ENCODE assay signal across 8 cellular contexts in genomic region chr11:6474806-6475500, GRCh38. TPM values are rescaled to one million over a fixed set of nuclear protein-coding genes. Genes with fewer than 3 reads are reported as not detected.
DNase-seq lines count a peak whose midpoint lies in the region; ATAC-seq, FAIRE-seq and TF ChIP-seq lines count a peak whose summit lies in the region.
"Had no signal": no experiment of that assay in that cellular context is flagged by ENCODE, and none has a peak within 500 bp of the region (broad histone marks: within the 10 kb centered on the region; RNA-seq: fewer than 3 reads in every experiment).

No MANE protein-coding gene starts in this region.

- H3K27me3 ChIP-seq in HCT116 (ENCODE audit: insufficient read depth, low read length) (no peaks in the 10 kb centered on the region), SK-N-SH (ENCODE audit: insufficient read depth) (no peaks in the 10 kb centered on the region), fibroblast of lung (ENCODE audit: control insufficient read depth, insufficient read depth, low read length) (no peaks in the 10 kb centered on the region), sigmoid colon (no peaks in the 10 kb centered on the region)

- intact Hi-C loops in HCT116 (cut with micrococcal nuclease) (no loop called here), sigmoid colon (cut with DNase I) (loop anchor here (5.0 to 10.0 kb wide), 3 partner anchors 58 to 790 kb away; partner anchors contain the start of genes APBB1, FHIP1B, TRIM22 and TRIM5)

- peaks cover 22% of the 10 kb centered on the region for H3F3A ChIP-seq in SK-N-SH (replicated peaks; ENCODE audit: insufficient read depth)

- TF ChIP-seq CTCF in HCT116 (IDR thresholded peaks at IDR 0.05 in 2 of 3, conservative IDR thresholded peaks at IDR 0.05 in 1 of 3; ENCODE audit: borderline replicate concordance in 1 of 3, insufficient read depth in 1 of 3, low read depth in 2 of 3, low read length in 2 of 3) (no peak), SK-N-SH (IDR thresholded peaks at IDR 0.05) (no peak), fibroblast of lung (conservative IDR thresholded peaks at IDR 0.05 in 1 of 2, IDR thresholded peaks at IDR 0.05 in 1 of 2; ENCODE audit: low read depth in 1 of 2, low read length in 2 of 2) (no peak), sigmoid colon (IDR thresholded peaks at IDR 0.05) (no peak)

- H3K4me3 ChIP-seq in HCT116 (replicated peaks in 1 of 2; ENCODE audit: low read depth in 1 of 2, low read length in 2 of 2): no peak overlapping the region; a peak in 1 of 4 replicates
- H3K4me3 ChIP-seq in SK-N-SH (ENCODE audit: low read depth in 2 of 2, low read length in 1 of 2): peak overlapping the region in 1 of 2 experiments; percentile 78; a peak in 2 of 4 replicates
- peak overlapping the region in 3 of 4 experiments; percentile 48 to 68 (median 67) for H3K4me3 ChIP-seq in fibroblast of lung (replicated peaks in 1 of 4; ENCODE audit: control extremely low read depth in 1 of 4, insufficient read depth in 1 of 4, low read depth in 3 of 4, low read length in 4 of 4)
- H3K4me3 ChIP-seq in sigmoid colon: no peak overlapping the region

- no peaks in the 10 kb centered on the region for H3K9me3 ChIP-seq in HCT116 (ENCODE audit: control insufficient read depth in 1 of 2, insufficient read depth in 1 of 2, low read depth in 1 of 2, low read length in 2 of 2)
- no peaks in the 10 kb centered on the region for H3K9me3 ChIP-seq in SK-N-SH
- H3K9me3 ChIP-seq in fibroblast of lung (ENCODE audit: control insufficient read depth, insufficient read depth, low read depth, low read length): no peaks in the 10 kb centered on the region
- H3K9me3 ChIP-seq in sigmoid colon: no peaks in the 10 kb centered on the region

- H3K4me3 Mint-ChIP-seq in stimulated activated naive B cell treated with anti-CD40 and anti-IgM and Interleukin-4, amounts not matched to agents 10 μg/mL and 1 μg/mL and 100 μg/mL, for 72 hours: no peak overlapping the region

- no peaks in the 10 kb centered on the region for H3K9me2 ChIP-seq in HCT116 (ENCODE audit: insufficient read depth)
- H3K9me2 ChIP-seq in SK-N-SH: no peaks in the 10 kb centered on the region

- no TSS peak for BruUV-seq in HCT116 (replicated peaks; lab: Mats Ljungman, UMichigan)

- peaks cover 15 to 25% of the 10 kb centered on the region in 2 donors for H3K36me3 Mint-ChIP-seq in stimulated activated naive B cell treated with anti-CD40 and anti-IgM and Interleukin-4, amounts not matched to agents 10 μg/mL and 1 μg/mL and 100 μg/mL, for 72 hours

- peak overlapping the region; percentile 63 for H3K27ac ChIP-seq in HCT116 (ENCODE audit: low read depth, low read length)
- H3K27ac ChIP-seq in SK-N-SH (ENCODE audit: low read depth in 2 of 2, low read length in 1 of 2): peak overlapping the region; percentile 93 to 96
- H3K27ac ChIP-seq in fibroblast of lung (ENCODE audit: insufficient read depth, low read length): peak overlapping the region; percentile 86
- peak overlapping the region; percentile 88 to 98 (median 96) for H3K27ac ChIP-seq in sigmoid colon

- H3K9ac ChIP-seq in HCT116 (ENCODE audit: low read length) (peak overlapping the region; percentile 63; the same call in 1 of the 2 replicates), SK-N-SH (peak overlapping the region; percentile 91; the same call in 1 of the 2 replicates), fibroblast of lung (ENCODE audit: insufficient read depth, low read length) (no peak overlapping the region)

- no peaks in the 10 kb centered on the region for H3K9me3 Mint-ChIP-seq in stimulated activated naive B cell treated with anti-CD40 and anti-IgM and Interleukin-4, amounts not matched to agents 10 μg/mL and 1 μg/mL and 100 μg/mL, for 72 hours

- TF ChIP-seq RAD21 in HCT116 (IDR thresholded peaks at IDR 0.05; ENCODE audit: low read depth) (no peak), SK-N-SH (IDR thresholded peaks at IDR 0.05; ENCODE audit: low read length) (no peak)

- peaks cover 20 to 25% of the 10 kb centered on the region in 2 donors for H3K4me1 Mint-ChIP-seq in stimulated activated naive B cell treated with anti-CD40 and anti-IgM and Interleukin-4, amounts not matched to agents 10 μg/mL and 1 μg/mL and 100 μg/mL, for 72 hours

- RAD21 ChIA-PET in HCT116 (lab: Charles Lee; ENCODE audit: low non-redundant PET in 1 of 2, low total read pairs in 2 of 2, uncharacterized antibody in 2 of 2, unreplicated experiment in 2 of 2): interaction anchor here (0.6 to 1.2 kb wide), 2 partner anchors 9 to 85 kb away, joined by 3 to 5 read pairs; partner anchors contain the start of gene SMPD1 (in 1 of the 2)

- DNase-seq in HCT116 (ENCODE audit: low read depth, low spot score) (no peak), SK-N-SH (no peak), fibroblast of lung (ENCODE audit: low read depth in 2 of 2) (no peak), sigmoid colon (no peak), GM12892 (ENCODE audit: insufficient read length) (no peak)
- DNase-seq in stimulated activated naive B cell treated with anti-CD40 and anti-IgM and Interleukin-4, amounts not matched to agents 10 μg/mL and 1 μg/mL and 100 μg/mL, for 72 hours: no peak

- H3K36me3 ChIP-seq in HCT116 (ENCODE audit: control insufficient read depth in 1 of 2, insufficient read depth in 2 of 2, low read length in 2 of 2): peaks cover 8 to 34% of the 10 kb centered on the region in 2 experiments; a peak in 2 of 4 replicates
- H3K36me3 ChIP-seq in SK-N-SH (replicated peaks in 1 of 2; ENCODE audit: control insufficient read depth in 1 of 2, insufficient read depth in 2 of 2, low read length in 1 of 2): peaks cover 11 to 33% of the 10 kb centered on the region in 2 experiments
- H3K36me3 ChIP-seq in fibroblast of lung (ENCODE audit: control insufficient read depth, insufficient read depth, low read length): peaks cover 12% of the 10 kb centered on the region
- H3K36me3 ChIP-seq in sigmoid colon: peaks cover 9 to 27% (median 15%) of the 10 kb centered on the region in 4 donors

- H3K4me2 ChIP-seq in HCT116 (ENCODE audit: low read length): peak overlapping the region; percentile 95
- peak overlapping the region; percentile 89 for H3K4me2 ChIP-seq in SK-N-SH
- peak overlapping the region; percentile 90 for H3K4me2 ChIP-seq in fibroblast of lung (ENCODE audit: extremely low read depth, insufficient read depth, low read length)

- H3K4me1 ChIP-seq in HCT116 (ENCODE audit: control insufficient read depth in 1 of 2, insufficient read depth in 2 of 2, low read length in 2 of 2): peaks cover 4 to 27% of the 10 kb centered on the region in 2 experiments; a peak in 3 of 4 replicates
- H3K4me1 ChIP-seq in SK-N-SH (ENCODE audit: control insufficient read depth in 1 of 2, insufficient read depth in 2 of 2, low read depth in 1 of 2, low read length in 1 of 2): peaks cover 8 to 19% of the 10 kb centered on the region in 2 experiments; a peak in 2 of 4 replicates
- H3K4me1 ChIP-seq in fibroblast of lung (ENCODE audit: control insufficient read depth, extremely low read depth, insufficient read depth, low read length): peaks cover 13% of the 10 kb centered on the region
- peaks cover 0 to 42% (median 26%) of the 10 kb centered on the region in 4 donors for H3K4me1 ChIP-seq in sigmoid colon

- H2AFZ ChIP-seq in HCT116 (ENCODE audit: low read depth, low read length, poor library complexity, severe bottlenecking): no peak overlapping the region
- H2AFZ ChIP-seq in SK-N-SH (ENCODE audit: low read depth): 0 out of 2 replicates have a peak overlapping the region, but pooled peaks have one; percentile 92
- H2AFZ ChIP-seq in fibroblast of lung (ENCODE audit: low read length): no peak overlapping the region

- no peak overlapping the region for H3K27ac Mint-ChIP-seq in stimulated activated naive B cell treated with anti-CD40 and anti-IgM and Interleukin-4, amounts not matched to agents 10 μg/mL and 1 μg/mL and 100 μg/mL, for 72 hours

- no peak for TF ChIP-seq POLR2A in HCT116 (IDR thresholded peaks at IDR 0.05; ENCODE audit: borderline replicate concordance, extremely low read depth, insufficient read depth, insufficient read length)
- no peak for TF ChIP-seq POLR2A in sigmoid colon (IDR thresholded peaks at IDR 0.05)
- no peak for TF ChIP-seq POLR2A in GM12892 (IDR thresholded peaks at IDR 0.05; ENCODE audit: low read depth, low read length)

- no peak for ATAC-seq in HCT116
- ATAC-seq in GM21723 (IDR thresholded peaks at IDR 0.05; ENCODE audit: unreplicated experiment): no peak
- ATAC-seq in stimulated activated naive B cell treated with anti-CD40 and anti-IgM and Interleukin-4, amounts not matched to agents 10 μg/mL and 1 μg/mL and 100 μg/mL, for 72 hours (replicated peaks): no peak

- 59% methylated on average over 3 of the region's 3 CpGs for WGBS in SK-N-SH (ENCODE audit: low lambda C conversion rate)
- 55 to 76% methylated on average over 3 of the region's 3 CpGs for WGBS in sigmoid colon, 2 donors

- POLR2A ChIA-PET in HCT116 (lab: Charles Lee) (interaction anchor here (0.8 to 1.2 kb wide), 3 partner anchors 9 to 144 kb away, joined by 3 read pairs; partner anchors contain the start of gene TPP1), SK-N-SH (lab: Yijun Ruan, JAX) (no interaction called here)

- CTCF ChIA-PET in HCT116 (lab: Charles Lee): interaction anchor here (1.1 to 1.8 kb wide), 4 partner anchors 32 to 96 kb away, joined by 3 to 6 read pairs (median 3); no protein-coding TSS in a partner anchor
- CTCF ChIA-PET in SK-N-SH (lab: Yijun Ruan, JAX): interaction anchor here (0.6 to 2.0 kb wide), 6 partner anchors 11 to 96 kb away, joined by 3 to 8 read pairs (median 4); no protein-coding TSS in a partner anchor

- H4K20me1 ChIP-seq in HCT116 (ENCODE audit: insufficient read depth) (no peaks in the 10 kb centered on the region; the same call in 1 of the 2 replicates), SK-N-SH (ENCODE audit: insufficient read depth) (no peaks in the 10 kb centered on the region), fibroblast of lung (ENCODE audit: control insufficient read depth, extremely low read depth, insufficient read depth, low read length) (no peaks in the 10 kb centered on the region)

- H3K27me3 Mint-ChIP-seq in stimulated activated naive B cell treated with anti-CD40 and anti-IgM and Interleukin-4, amounts not matched to agents 10 μg/mL and 1 μg/mL and 100 μg/mL, for 72 hours: no peaks in the 10 kb centered on the region

- TF ChIP-seq EP300 in SK-N-SH (IDR thresholded peaks at IDR 0.05; ENCODE audit: borderline replicate concordance in 1 of 2, low read depth in 1 of 2, low read length in 1 of 2) (no peak), sigmoid colon (IDR thresholded peaks at IDR 0.05) (no peak)

- no peak for FAIRE-seq in GM12892 (lab: Jason Lieb, UNC)

- peaks cover 15% of the 10 kb centered on the region for H3K79me2 ChIP-seq in HCT116 (ENCODE audit: insufficient read depth, low read length)
- H3K79me2 ChIP-seq in SK-N-SH (ENCODE audit: insufficient read depth): peaks cover 44% of the 10 kb centered on the region
- peaks cover 20% of the 10 kb centered on the region for H3K79me2 ChIP-seq in fibroblast of lung (ENCODE audit: control insufficient read depth, insufficient read depth, low read length)

RNA-seq across cellular contexts. Expression of gene TRIM3, which starts 1.2 kb away (rescaled TPM):
- total RNA-seq in HCT116 (2021; ENCODE audit: unreplicated experiment) (13.4 TPM), fibroblast of lung (24.1 and 29.7 TPM in 2 replicates), sigmoid colon (10 to 100 TPM; 19.8 to 27.1 (median 24.4) TPM)
- polyA plus RNA-seq in HCT116 (2012): 11.3 and 12.1 TPM in 2 replicates
- polyA plus RNA-seq in SK-N-SH (2012; rRNA removed) (22.8 and 26.6 TPM in 2 replicates), fibroblast of lung (11.4 and 11.8 TPM in 2 replicates), sigmoid colon (10 to 100 TPM; 14.6 to 19.8 (median 17.1) TPM)
- 6.0 and 10.2 TPM in 2 replicates for polyA plus RNA-seq in SK-N-SH (2012; cell fraction: cytosol; rRNA removed)
- 136 and 151 TPM in 2 replicates for polyA plus RNA-seq in SK-N-SH (2012; cell fraction: nucleus; rRNA removed)
- polyA plus RNA-seq in fibroblast of lung (2012): 11.9 and 14.3 TPM in 2 replicates
- 18.2 and 25.5 TPM in 2 replicates for polyA minus RNA-seq in fibroblast of lung (ENCODE audit: low replicate concordance)
- polyA plus RNA-seq in GM12892 (2012; ENCODE audit: missing spikeins): 5.3 TPM

RNA-seq across cellular contexts. Expression of gene ARFIP2, which starts 6.2 kb away (rescaled TPM):
- total RNA-seq in HCT116 (2021; ENCODE audit: unreplicated experiment) (77.9 TPM), fibroblast of lung (34.9 and 47.6 TPM in 2 replicates), sigmoid colon (10 to 100 TPM; 33.9 to 37.2 (median 35.3) TPM)
- 80.6 and 82.7 TPM in 2 replicates for polyA plus RNA-seq in HCT116 (2012)
- polyA plus RNA-seq in SK-N-SH (2012; rRNA removed) (128 and 162 TPM in 2 replicates), fibroblast of lung (72.4 and 75.5 TPM in 2 replicates), sigmoid colon (10 to 100 TPM; 55.8 to 68.0 (median 60.7) TPM)
- 77.6 and 102 TPM in 2 replicates for polyA plus RNA-seq in SK-N-SH (2012; cell fraction: cytosol; rRNA removed)
- 270 and 389 TPM in 2 replicates for polyA plus RNA-seq in SK-N-SH (2012; cell fraction: nucleus; rRNA removed)
- 55.4 and 57.7 TPM in 2 replicates for polyA plus RNA-seq in fibroblast of lung (2012)
- polyA minus RNA-seq in fibroblast of lung (ENCODE audit: low replicate concordance): 50.1 and 54.9 TPM in 2 replicates
- polyA plus RNA-seq in GM12892 (2012; ENCODE audit: missing spikeins): 35.7 TPM

RNA-seq across cellular contexts. Expression of gene TIMM10B, which starts 6.3 kb away (rescaled TPM):
- total RNA-seq in HCT116 (2021; ENCODE audit: unreplicated experiment) (22.9 TPM), fibroblast of lung (38.5 and 47.4 TPM in 2 replicates), sigmoid colon (10 to 100 TPM; 24.9 to 47.4 (median 44.2) TPM)
- polyA plus RNA-seq in HCT116 (2012): 16.8 and 20.5 TPM in 2 replicates
- polyA plus RNA-seq in SK-N-SH (2012; rRNA removed) (26.2 and 33.1 TPM in 2 replicates), fibroblast of lung (33.6 and 40.9 TPM in 2 replicates), sigmoid colon (10 to 100 TPM; 31.2 to 37.7 (median 36.2) TPM)
- 27.9 and 29.1 TPM in 2 replicates for polyA plus RNA-seq in SK-N-SH (2012; cell fraction: cytosol; rRNA removed)
- polyA plus RNA-seq in SK-N-SH (2012; cell fraction: nucleus; rRNA removed): 33.7 and 42.6 TPM in 2 replicates
- polyA plus RNA-seq in fibroblast of lung (2012): 27.9 and 31.7 TPM in 2 replicates
- polyA minus RNA-seq in fibroblast of lung (ENCODE audit: low replicate concordance): 12.6 and 13.8 TPM in 2 replicates
- 27.4 TPM for polyA plus RNA-seq in GM12892 (2012; ENCODE audit: missing spikeins)

RNA-seq across cellular contexts. Expression of gene DNHD1, which starts 22.1 kb away (rescaled TPM):
- 8.0 TPM for total RNA-seq in HCT116 (2021; ENCODE audit: unreplicated experiment)
- polyA plus RNA-seq in HCT116 (2012): 4.0 and 5.8 TPM in 2 replicates
- 5.3 and 7.6 TPM in 2 replicates for polyA plus RNA-seq in SK-N-SH (2012; rRNA removed)
- 1.3 and 1.8 TPM in 2 replicates for polyA plus RNA-seq in SK-N-SH (2012; cell fraction: cytosol; rRNA removed)
- polyA plus RNA-seq in SK-N-SH (2012; cell fraction: nucleus; rRNA removed): 47.4 and 50.7 TPM in 2 replicates
- total RNA-seq in fibroblast of lung: 7.2 and 14.7 TPM in 2 replicates
- polyA plus RNA-seq in fibroblast of lung: 2.2 and 2.6 TPM in 2 replicates
- 2.0 and 2.2 TPM in 2 replicates for polyA plus RNA-seq in fibroblast of lung (2012)
- 23.3 and 25.6 TPM in 2 replicates for polyA minus RNA-seq in fibroblast of lung (ENCODE audit: low replicate concordance)
- 10 to 100 TPM; 12.5 to 29.9 (median 15.7) TPM for total RNA-seq in sigmoid colon
- polyA plus RNA-seq in sigmoid colon: 10 to 100 TPM in 1 of 3 donors, 1 to 10 TPM in 2; 1.4 to 11.1 (median 3.6) TPM
- 20.4 TPM for polyA plus RNA-seq in GM12892 (2012; ENCODE audit: missing spikeins)

RNA-seq across cellular contexts. Expression of gene HPX, which starts 34.2 kb away (rescaled TPM):
- total RNA-seq in HCT116 (2021; ENCODE audit: unreplicated experiment): 4.6 TPM
- 0.79 and 1.3 TPM in 2 replicates for polyA plus RNA-seq in HCT116 (2012)
- 1.8 and 2.3 TPM in 2 replicates for polyA plus RNA-seq in SK-N-SH (2012; rRNA removed)
- polyA plus RNA-seq in SK-N-SH (2012; cell fraction: cytosol; rRNA removed): 0.24 and 0.34 TPM in 2 replicates
- 21.2 and 22.4 TPM in 2 replicates for polyA plus RNA-seq in SK-N-SH (2012; cell fraction: nucleus; rRNA removed)
- total RNA-seq in fibroblast of lung: 0.26 and 0.83 TPM in 2 replicates
- 0.18 and 0.28 TPM in 2 replicates for polyA plus RNA-seq in fibroblast of lung
- 0.17 and 0.22 TPM in 2 replicates for polyA plus RNA-seq in fibroblast of lung (2012)
- polyA minus RNA-seq in fibroblast of lung (ENCODE audit: low replicate concordance): not detected in 2 replicates
- total RNA-seq in sigmoid colon: 1 to 10 TPM in 1 of 4 donors, under 1 TPM in 1, not detected in 2; 0.54 to 3.0 TPM
- polyA plus RNA-seq in sigmoid colon: 1 to 10 TPM in 1 of 3 donors, under 1 TPM in 1, not detected in 1; 0.69 to 1.8 TPM
- 0.57 TPM for polyA plus RNA-seq in GM12892 (2012; ENCODE audit: missing spikeins)
- total RNA-seq: LHCN-M2 had no signal

Comparison
In these comparisons a context has a peak if more than half of its experiments do, and no peak if none do; other contexts are left out.
1. H3K4me3 ChIP-seq: peak in fibroblast of lung (3 of 4); none in HCT116 (0 of 2) and sigmoid colon (0 of 4).
2. Of the 11 proteins assayed by ChIP-seq in both SK-N-SH and HCT116: peak only in SK-N-SH: none; only in HCT116: POLR2AphosphoS5; in both: none; in neither: 10.
3. Peak in every context shown above with its lines, with median percentiles within 50 percentile points of each other: H3K27ac ChIP-seq and H3K4me2 ChIP-seq.